Comparison of ENCODE assay signal across 30 cellular contexts in genomic region chr2:218458598-218458997, GRCh38. TPM values are rescaled to one million over a fixed set of nuclear protein-coding genes. Genes with fewer than 3 reads are reported as not detected.
"Had no signal": no experiment of that assay in that cellular context is flagged by ENCODE, and none has a peak within 500 bp of the region (broad histone marks: within the 10 kb centered on the region; RNA-seq: fewer than 3 reads in every experiment).

No MANE protein-coding gene starts in this region.

- H3K4me1 ChIP-seq: SJSA1 had no signal

- H3K36me3 ChIP-seq: brain microvascular endothelial cell had no signal

- ATAC-seq: activated CD8-positive, alpha-beta memory T cell treated with anti-CD3 and anti-CD28 coated beads, Interleukin-2, amount 10 ng/mL, durations not matched to agents 7 days and 5 days; K562; Panc1 had no signal

- H3K9me3 ChIP-seq: SJSA1, SK-N-SH had no signal

- H3K27me3 Mint-ChIP-seq: activated B cell treated with CpG ODN at 0.5 μM for 24 hours; activated CD4-positive, alpha-beta T cell treated with anti-CD3 and anti-CD28 coated beads, Interleukin-2, amount 10 ng/mL, durations not matched to agents 7 days and 5 days; activated CD8-positive, alpha-beta memory T cell treated with anti-CD3 and anti-CD28 coated beads, Interleukin-2, amount 10 ng/mL, durations not matched to agents 7 days and 5 days; activated naive CD4-positive, alpha-beta T cell treated with anti-CD3 and anti-CD28 coated beads, Interleukin-2, amount 50 U/mL, for 24 hours had no signal

- H3K4me1 Mint-ChIP-seq: activated CD4-positive, alpha-beta T cell treated with anti-CD3 and anti-CD28 coated beads, Interleukin-2, amount 10 ng/mL, durations not matched to agents 7 days and 5 days; activated CD8-positive, alpha-beta memory T cell treated with anti-CD3 and anti-CD28 coated beads, Interleukin-2, amount 10 ng/mL, durations not matched to agents 7 days and 5 days had no signal

- H3K27ac ChIP-seq: brain microvascular endothelial cell, SJSA1 had no signal

- H3K4me3 Mint-ChIP-seq: activated B cell treated with CpG ODN at 0.5 μM for 24 hours; activated CD4-positive, alpha-beta T cell treated with anti-CD3 and anti-CD28 coated beads, Interleukin-2, amount 10 ng/mL, durations not matched to agents 7 days and 5 days; activated CD8-positive, alpha-beta memory T cell treated with anti-CD3 and anti-CD28 coated beads, Interleukin-2, amount 10 ng/mL, durations not matched to agents 7 days and 5 days; activated naive CD4-positive, alpha-beta T cell treated with anti-CD3 and anti-CD28 coated beads, Interleukin-2, amount 50 U/mL, for 24 hours; T-helper 1 cell treated with Interleukin-12 subunit alpha and Interleukin-12 subunit beta and Interleukin-4 antibody, amounts not matched to agents 30 μg/mL and 1 μg/mL, for 36 hours; T-helper 2 cell treated with Interferon-gamma antibody and Interleukin-4, amounts not matched to agents 5 μg/mL and 100 μg/mL, for 36 hours had no signal

- DNase-seq: activated B cell treated with CpG ODN at 0.5 μM for 24 hours; activated CD4-positive, alpha-beta T cell treated with anti-CD3 and anti-CD28 coated beads for 1 hour; activated CD4-positive, alpha-beta T cell treated with anti-CD3 and anti-CD28 coated beads, Interleukin-2, amount 10 ng/mL, durations not matched to agents 7 days and 5 days; activated CD4-positive, alpha-beta T cell treated with anti-CD3 and anti-CD28 coated beads, Interleukin-2, amount 50 U/mL, for 48 hours; activated CD8-positive, alpha-beta memory T cell treated with anti-CD3 and anti-CD28 coated beads for 24 hours; activated CD8-positive, alpha-beta memory T cell treated with anti-CD3 and anti-CD28 coated beads, Interleukin-2, amount 10 ng/mL, durations not matched to agents 7 days and 5 days; activated CD8-positive, alpha-beta memory T cell treated with anti-CD3 and anti-CD28 coated beads, Interleukin-2, amount 50 U/mL, for 48 hours; activated gamma-delta T cell; activated naive CD4-positive, alpha-beta T cell treated with Interleukin-2 at 50 U/mL for 16 hours; anterior cingulate cortex; brain microvascular endothelial cell; central memory CD4-positive, alpha-beta T cell; NCI-H1092 treated with DMSO at 0.1 percent for 48 hours; NCI-H1417 treated with DMSO at 0.1 percent for 48 hours; NCI-H187 treated with DMSO at 0.1 percent for 48 hours; NCI-H2081; NCI-H2227 treated with DMSO at 0.1 percent for 48 hours; NCI-H446; NCI-H524; SHP77 treated with DMSO at 0.1 percent for 48 hours; SK-N-SH had no signal

- H3K4me3 ChIP-seq: K562, SJSA1 had no signal

- H3K9me3 Mint-ChIP-seq: activated naive CD4-positive, alpha-beta T cell treated with anti-CD3 and anti-CD28 coated beads, Interleukin-2, amount 50 U/mL, for 24 hours had no signal

- H3K27ac Mint-ChIP-seq: activated B cell treated with CpG ODN at 0.5 μM for 24 hours; activated CD4-positive, alpha-beta T cell treated with anti-CD3 and anti-CD28 coated beads, Interleukin-2, amount 10 ng/mL, durations not matched to agents 7 days and 5 days; activated CD8-positive, alpha-beta memory T cell treated with anti-CD3 and anti-CD28 coated beads, Interleukin-2, amount 10 ng/mL, durations not matched to agents 7 days and 5 days; activated naive CD4-positive, alpha-beta T cell treated with anti-CD3 and anti-CD28 coated beads, Interleukin-2, amount 50 U/mL, for 24 hours; activated T-helper 2 cell treated with anti-CD3 and anti-CD28 coated beads, Interferon-gamma antibody, Interleukin-2, Interleukin-4, amounts not matched to agents 10 μg/mL and 5 μg/mL and 100 μg/mL, durations not matched to agents 14 hours and 24 hours and 36 hours; T-helper 1 cell treated with Interleukin-12 subunit alpha and Interleukin-12 subunit beta and Interleukin-4 antibody, amounts not matched to agents 30 μg/mL and 1 μg/mL, for 36 hours; T-helper 2 cell treated with Interferon-gamma antibody and Interleukin-4, amounts not matched to agents 5 μg/mL and 100 μg/mL, for 36 hours had no signal

- H3K27me3 ChIP-seq: brain microvascular endothelial cell, SJSA1 had no signal

RNA-seq across cellular contexts. Expression of gene VIL1, which starts 39.7 kb away (rescaled TPM):
- total RNA-seq: activated T-helper 2 cell treated with anti-CD3 and anti-CD28 coated beads, Interferon-gamma antibody, Interleukin-2, Interleukin-4, amounts not matched to agents 10 μg/mL and 5 μg/mL and 100 μg/mL, durations not matched to agents 14 hours and 24 hours and 36 hours; M059J; RPMI7951; SJSA1 had no signal
